In genomic region chr1:51192213-51192843, GRCh38 we compare ENCODE assay signal across 7 cellular contexts. TPM values are rescaled to one million over a fixed set of nuclear protein-coding genes. Genes with fewer than 3 reads are reported as not detected.
A peak's percentile ranks its signal among the peaks of the same experiment; 100 is the strongest.
DNase-seq lines count a peak whose midpoint lies in the region; ATAC-seq lines count a peak whose summit lies in the region.

No MANE protein-coding gene starts in this region.

- ATAC-seq in GM21619 (IDR thresholded peaks at IDR 0.05; ENCODE audit: unreplicated experiment), result no peak

- peak; percentile 33 for DNase-seq in GM04503 (ENCODE audit: low read depth)
- DNase-seq in M059J (ENCODE audit: low read depth), result peak; percentile 75
- DNase-seq in SW480 (ENCODE audit: low spot score), result peak; percentile 36
- DNase-seq in anterior cingulate cortex (lab: John Stamatoyannopoulos, UW), result peak in 39 of 58 donors; percentile 1 to 77 (median 16)
- peak; percentile 35 to 46 for DNase-seq in hippocampal formation (lab: John Stamatoyannopoulos, UW)
- DNase-seq in smooth muscle cell of the brain vasculature (ENCODE audit: low read depth, low spot score), result peak; percentile 49

RNA-seq across cellular contexts. Expression of gene RNF11, which starts 43.7 kb away (rescaled TPM):
- 195 and 237 TPM in 2 replicates for total RNA-seq in M059J (2014; rRNA removed; shearing (Covaris generic))

Comparison
In these comparisons a context has a peak if more than half of its experiments do, and no peak if none do; other contexts are left out.
1. DNase-seq: peak in every context shown above with its lines; median percentile 75 in M059J; 49 in smooth muscle cell of the brain vasculature; 40 in hippocampal formation; 36 in SW480; 33 in GM04503; 16 in anterior cingulate cortex.